1 cellular context compared by ENCODE assay signal in genomic region chr10:88110822-88111221, GRCh38.
TF ChIP-seq lines count a peak whose summit lies in the region.

No MANE protein-coding gene starts in this region.

TF ChIP-seq in SK-N-SH treated with all-trans-retinoic acid at 6 μM for 48 hours, 23 proteins besides CTCF, POLR2A, EP300 and RAD21 (continued from another document):
- TF ChIP-seq, protein P1, sequence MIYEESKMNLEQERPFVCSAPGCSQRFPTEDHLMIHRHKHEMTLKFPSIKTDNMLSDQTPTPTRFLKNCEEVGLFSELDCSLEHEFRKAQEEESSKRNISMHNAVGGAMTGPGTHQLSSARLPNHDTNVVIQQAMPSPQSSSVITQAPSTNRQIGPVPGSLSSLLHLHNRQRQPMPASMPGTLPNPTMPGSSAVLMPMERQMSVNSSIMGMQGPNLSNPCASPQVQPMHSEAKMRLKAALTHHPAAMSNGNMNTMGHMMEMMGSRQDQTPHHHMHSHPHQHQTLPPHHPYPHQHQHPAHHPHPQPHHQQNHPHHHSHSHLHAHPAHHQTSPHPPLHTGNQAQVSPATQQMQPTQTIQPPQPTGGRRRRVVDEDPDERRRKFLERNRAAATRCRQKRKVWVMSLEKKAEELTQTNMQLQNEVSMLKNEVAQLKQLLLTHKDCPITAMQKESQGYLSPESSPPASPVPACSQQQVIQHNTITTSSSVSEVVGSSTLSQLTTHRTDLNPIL (CRISPR knock-in tag; IDR thresholded peaks at IDR 0.05; ENCODE audit: low read depth) = no peak
- no peak for TF ChIP-seq SNAI2 (CRISPR knock-in tag; IDR thresholded peaks at IDR 0.05)
- TF ChIP-seq ZNF565 (CRISPR knock-in tag; conservative IDR thresholded peaks at IDR 0.05; ENCODE audit: low read depth) = no peak
- TF ChIP-seq ISL1 (CRISPR knock-in tag; IDR thresholded peaks at IDR 0.05) = no peak
- TF ChIP-seq TCF4 (CRISPR knock-in tag; IDR thresholded peaks at IDR 0.05; ENCODE audit: borderline replicate concordance) = no peak
- no peak for TF ChIP-seq OSR1 (CRISPR knock-in tag; IDR thresholded peaks at IDR 0.05)
- TF ChIP-seq ZNF70 (CRISPR knock-in tag; IDR thresholded peaks at IDR 0.05) = no peak
- TF ChIP-seq ZFP3 (CRISPR knock-in tag; IDR thresholded peaks at IDR 0.05) = no peak
